8 cellular contexts compared by ENCODE assay signal in the genomic region with DNA sequence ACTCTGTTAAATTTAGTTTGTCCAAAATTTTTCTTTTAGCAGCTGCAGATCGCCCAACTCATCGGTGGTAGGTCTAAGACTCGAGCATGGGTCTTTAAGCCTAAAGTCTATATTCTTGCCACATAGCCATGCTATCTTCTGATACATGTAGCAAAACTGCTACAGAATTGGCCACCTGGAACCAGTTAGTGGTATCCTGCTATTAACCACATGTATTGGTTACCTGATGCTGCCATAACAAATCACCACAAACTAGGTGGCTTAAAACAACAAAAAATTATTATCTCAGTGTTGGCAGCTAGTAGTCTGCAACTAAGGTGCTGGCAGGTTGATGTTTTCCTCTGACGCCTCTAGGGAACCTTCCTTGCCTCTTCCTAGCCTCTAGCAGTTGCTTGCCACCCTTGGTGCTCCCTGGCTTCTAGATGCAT.
A peak's percentile ranks its signal among the peaks of the same experiment; 100 is the strongest.
DNase-seq lines count a peak whose midpoint lies in the region; ATAC-seq and TF ChIP-seq lines count a peak whose summit lies in the region.

No MANE protein-coding gene starts in this region.

- TF ChIP-seq CTCF in fibroblast of mammary gland (conservative IDR thresholded peaks at IDR 0.05; ENCODE audit: control insufficient read depth, insufficient read depth, low read depth, low read length) (no peak), mesothelial cell of epicardium (IDR thresholded peaks at IDR 0.05; ENCODE audit: unreplicated experiment) (no peak)

- in situ Hi-C loops in Caki2 (cut with HindIII; ENCODE audit: low pct_unique_long_range_greater_than_20kb, low sequenced_read_pairs), result no loop called here

- no peaks in the 10 kb centered on the region for H3K27me3 Mint-ChIP-seq in mesothelial cell of epicardium (ENCODE audit: low read depth)

- no peak overlapping the region for H3K4me3 ChIP-seq in fibroblast of mammary gland (ENCODE audit: control insufficient read depth, low read depth, low read length)

- ATAC-seq in GM21390 (IDR thresholded peaks at IDR 0.05; ENCODE audit: unreplicated experiment), result peak; percentile 70
- ATAC-seq in HG03558 (IDR thresholded peaks at IDR 0.05; ENCODE audit: extremely low read depth, unreplicated experiment), result peak; percentile 57

- DNase-seq in Caki2 (ENCODE audit: low read depth) (peak; percentile 27), fibroblast of mammary gland (ENCODE audit: low read depth) (peak; percentile 36), NCI-H510A treated with DMSO at 0.1 percent for 48 hours (lab: John Stamatoyannopoulos, UW) (no peak), NCI-H1694 treated with DMSO at 0.1 percent for 48 hours (lab: John Stamatoyannopoulos, UW) (no peak), activated gamma-delta T cell treated with Interleukin-2 at 50 U/mL for 16 hours (no peak), mesothelial cell of epicardium (ENCODE audit: low spot score in 2 of 2, unreplicated experiment in 2 of 2) (no peak)

- H3K4me1 Mint-ChIP-seq in mesothelial cell of epicardium, result peaks cover 10% of the 10 kb centered on the region

- no peaks in the 10 kb centered on the region for H3K36me3 Mint-ChIP-seq in mesothelial cell of epicardium

- H3K27ac Mint-ChIP-seq in mesothelial cell of epicardium, result no peak overlapping the region

- H3K9me3 Mint-ChIP-seq in mesothelial cell of epicardium, result no peaks in the 10 kb centered on the region

- H3K4me3 Mint-ChIP-seq in mesothelial cell of epicardium, result no peak overlapping the region

Comparison
In these comparisons a context has a peak if more than half of its experiments do, and no peak if none do; other contexts are left out.
1. DNase-seq: peak in Caki2 (single experiment) and fibroblast of mammary gland (single experiment); none in NCI-H510A treated with DMSO at 0.1 percent for 48 hours (single experiment), NCI-H1694 treated with DMSO at 0.1 percent for 48 hours (single experiment), activated gamma-delta T cell treated with Interleukin-2 at 50 U/mL for 16 hours (single experiment) and mesothelial cell of epicardium (0 of 2).